12 cellular contexts compared by ENCODE assay signal in the genomic region with DNA sequence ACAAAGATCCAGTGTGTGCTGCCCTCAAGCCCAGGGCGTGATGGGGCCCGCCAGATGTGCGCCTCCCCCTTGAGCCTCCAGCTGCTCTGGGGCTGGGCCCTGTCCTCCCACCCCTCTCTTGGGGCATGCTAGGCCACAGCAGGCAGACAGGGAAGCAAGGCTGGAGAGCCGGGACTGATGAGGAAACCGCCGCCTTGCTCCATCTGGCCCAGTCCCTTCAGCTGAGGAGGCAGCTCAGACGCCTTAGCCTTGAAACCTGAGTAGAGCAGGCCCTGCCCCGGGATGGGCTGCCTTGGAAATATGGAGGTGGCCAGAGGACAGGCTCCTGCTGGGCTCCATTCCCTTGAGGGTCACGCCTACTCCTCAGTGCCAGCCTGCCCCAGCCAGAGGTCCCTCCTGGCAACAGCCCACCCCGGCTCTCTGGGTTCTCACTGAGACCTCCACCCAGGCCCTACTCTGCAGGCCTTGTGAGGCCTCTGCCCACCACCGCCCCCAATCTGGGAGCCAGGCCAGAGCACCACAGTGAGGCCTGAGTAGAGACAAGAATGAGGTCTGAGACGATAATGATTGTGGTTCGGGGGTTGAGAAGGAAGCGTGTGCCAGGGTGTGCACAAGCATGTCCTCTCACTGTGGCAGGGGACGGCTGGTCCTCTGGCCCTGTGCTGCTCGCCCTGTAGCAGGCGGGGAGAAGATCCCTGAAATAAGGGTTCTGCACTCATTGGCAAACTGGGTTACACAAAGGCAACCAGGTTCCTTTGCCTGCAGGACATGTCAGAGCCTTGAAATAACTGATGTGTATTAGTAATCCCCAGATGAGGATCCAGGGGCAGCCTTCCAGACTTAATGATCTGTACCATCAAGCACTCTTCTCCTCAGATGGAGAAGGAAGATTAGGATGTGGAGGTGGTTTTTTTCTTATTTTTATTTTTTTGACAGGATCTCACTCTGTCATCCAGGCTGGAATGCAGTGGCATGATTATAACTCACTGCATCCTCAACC. TPM values are rescaled to one million over a fixed set of nuclear protein-coding genes. Genes with fewer than 3 reads are reported as not detected.
DNase-seq lines count a peak whose midpoint lies in the region; FAIRE-seq and TF ChIP-seq lines count a peak whose summit lies in the region.
"Had no signal": no experiment of that assay in that cellular context is flagged by ENCODE, and none has a peak within 500 bp of the region (broad histone marks: within the 10 kb centered on the region; RNA-seq: fewer than 3 reads in every experiment).

No MANE protein-coding gene starts in this region.

- peak overlapping the region; percentile 90 for H3K27ac Mint-ChIP-seq in chondrocyte (ENCODE audit: unreplicated experiment)
- H3K27ac Mint-ChIP-seq: activated CD8-positive, alpha-beta T cell treated with anti-CD3 and anti-CD28 coated beads for 36 hours had no signal

- no peaks in the 10 kb centered on the region for H3K9me3 Mint-ChIP-seq in chondrocyte (ENCODE audit: low read depth)
- H3K9me3 Mint-ChIP-seq: activated CD8-positive, alpha-beta T cell treated with anti-CD3 and anti-CD28 coated beads for 36 hours; naive thymus-derived CD8-positive, alpha-beta T cell had no signal

- no peak for FAIRE-seq in HTR-8/SVneo (lab: Jason Lieb, UNC)

- H3K9me3 ChIP-seq in suprapubic skin = no peaks in the 10 kb centered on the region

- H3K27ac ChIP-seq in suprapubic skin = peak overlapping the region; percentile 48

- H3K4me3 Mint-ChIP-seq in chondrocyte (ENCODE audit: unreplicated experiment) = no peak overlapping the region
- H3K4me3 Mint-ChIP-seq: activated CD8-positive, alpha-beta T cell treated with anti-CD3 and anti-CD28 coated beads for 36 hours had no signal

- no peak for TF ChIP-seq POLR2A in suprapubic skin (IDR thresholded peaks at IDR 0.05)

- TF ChIP-seq RAD21 in Ishikawa (IDR thresholded peaks at IDR 0.05; ENCODE audit: low read depth) = no peak; the same call in 1 of the 2 replicates

- no peak for TF ChIP-seq CTCF in chondrocyte (IDR thresholded peaks at IDR 0.05)
- TF ChIP-seq CTCF in suprapubic skin (IDR thresholded peaks at IDR 0.05) = no peak

- H3K27me3 ChIP-seq in suprapubic skin = no peaks in the 10 kb centered on the region
- H3K27me3 ChIP-seq: cardiac muscle cell had no signal

- H3K4me3 ChIP-seq in suprapubic skin = no peak overlapping the region
- H3K4me3 ChIP-seq: cardiac muscle cell had no signal

- H3K4me1 Mint-ChIP-seq in chondrocyte (ENCODE audit: low read depth) = peaks cover 72% of the 10 kb centered on the region

- WGBS in suprapubic skin = 75% methylated on average over 16 of the region's 17 CpGs

- peaks cover 21% of the 10 kb centered on the region for H3K36me3 Mint-ChIP-seq in chondrocyte (ENCODE audit: low read depth)
- H3K36me3 Mint-ChIP-seq: naive thymus-derived CD8-positive, alpha-beta T cell had no signal

- DNase-seq in chondrocyte (ENCODE audit: low spot score) = no peak
- DNase-seq in medulla oblongata (ENCODE audit: extremely low spot score) = peak; percentile 81
- DNase-seq in suprapubic skin (ENCODE audit: low spot score in 2 of 2) = no peak
- DNase-seq in GDM1 (lab: John Stamatoyannopoulos, UW) = no peak
- no peak for DNase-seq in HTR-8/SVneo (ENCODE audit: insufficient read length, low spot score)
- no peak for DNase-seq in SIG-M5 treated with dmso at 0.1 percent for 504 hours (lab: John Stamatoyannopoulos, UW; ENCODE audit: unreplicated experiment)
- DNase-seq: activated CD8-positive, alpha-beta T cell treated with anti-CD3 and anti-CD28 coated beads for 36 hours; EL; naive thymus-derived CD8-positive, alpha-beta T cell; NCI-H1694 had no signal

- TF ChIP-seq EP300 in Ishikawa (IDR thresholded peaks at IDR 0.05; ENCODE audit: borderline replicate concordance) (peak; percentile 77; the same call in 1 of the 2 replicates), suprapubic skin (IDR thresholded peaks at IDR 0.05) (no peak)

- H3K27me3 Mint-ChIP-seq in chondrocyte (ENCODE audit: low read depth) = no peaks in the 10 kb centered on the region
- H3K27me3 Mint-ChIP-seq: activated CD8-positive, alpha-beta T cell treated with anti-CD3 and anti-CD28 coated beads for 36 hours; naive thymus-derived CD8-positive, alpha-beta T cell had no signal

- H3K36me3 ChIP-seq in suprapubic skin = peaks cover 18% of the 10 kb centered on the region

- peaks cover 28% of the 10 kb centered on the region for H3K4me1 ChIP-seq in suprapubic skin

TF ChIP-seq in Ishikawa, 13 proteins besides CTCF, POLR2A, EP300 and RAD21:
- TF ChIP-seq CREB1 (IDR thresholded peaks at IDR 0.05; ENCODE audit: low read depth) (no peak), YY1 (IDR thresholded peaks at IDR 0.05; ENCODE audit: low read depth) (peak; percentile 47; the same call in 1 of the 2 replicates), CEBPB (IDR thresholded peaks at IDR 0.05) (0 out of 2 replicates have a peak, but pooled peaks have one; percentile 34), ZBTB7A (IDR thresholded peaks at IDR 0.05; ENCODE audit: low read depth) (peak; percentile 66), TEAD4 (IDR thresholded peaks at IDR 0.05) (peak; percentile 34; the same call in 1 of the 2 replicates), EGR1 (IDR thresholded peaks at IDR 0.05) (peak; percentile 6; the same call in 1 of the 2 replicates), NFIC (IDR thresholded peaks at IDR 0.05) (peak; percentile 57), FOXM1 (IDR thresholded peaks at IDR 0.05; ENCODE audit: borderline replicate concordance, low read depth) (0 out of 2 replicates have a peak, but pooled peaks have one; percentile 43), TCF12 (IDR thresholded peaks at IDR 0.05; ENCODE audit: low read depth) (peak; percentile 75), TAF1 (IDR thresholded peaks at IDR 0.05; ENCODE audit: low read depth) (no peak)
- TF ChIP-seq, protein P1, sequence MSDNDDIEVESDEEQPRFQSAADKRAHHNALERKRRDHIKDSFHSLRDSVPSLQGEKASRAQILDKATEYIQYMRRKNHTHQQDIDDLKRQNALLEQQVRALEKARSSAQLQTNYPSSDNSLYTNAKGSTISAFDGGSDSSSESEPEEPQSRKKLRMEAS (IDR thresholded peaks at IDR 0.05) = peak; percentile 41; the same call in 1 of the 2 replicates
- TF ChIP-seq, protein P2, sequence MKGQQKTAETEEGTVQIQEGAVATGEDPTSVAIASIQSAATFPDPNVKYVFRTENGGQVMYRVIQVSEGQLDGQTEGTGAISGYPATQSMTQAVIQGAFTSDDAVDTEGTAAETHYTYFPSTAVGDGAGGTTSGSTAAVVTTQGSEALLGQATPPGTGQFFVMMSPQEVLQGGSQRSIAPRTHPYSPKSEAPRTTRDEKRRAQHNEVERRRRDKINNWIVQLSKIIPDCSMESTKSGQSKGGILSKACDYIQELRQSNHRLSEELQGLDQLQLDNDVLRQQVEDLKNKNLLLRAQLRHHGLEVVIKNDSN (IDR thresholded peaks at IDR 0.05) = no peak
- TF ChIP-seq, protein P3, sequence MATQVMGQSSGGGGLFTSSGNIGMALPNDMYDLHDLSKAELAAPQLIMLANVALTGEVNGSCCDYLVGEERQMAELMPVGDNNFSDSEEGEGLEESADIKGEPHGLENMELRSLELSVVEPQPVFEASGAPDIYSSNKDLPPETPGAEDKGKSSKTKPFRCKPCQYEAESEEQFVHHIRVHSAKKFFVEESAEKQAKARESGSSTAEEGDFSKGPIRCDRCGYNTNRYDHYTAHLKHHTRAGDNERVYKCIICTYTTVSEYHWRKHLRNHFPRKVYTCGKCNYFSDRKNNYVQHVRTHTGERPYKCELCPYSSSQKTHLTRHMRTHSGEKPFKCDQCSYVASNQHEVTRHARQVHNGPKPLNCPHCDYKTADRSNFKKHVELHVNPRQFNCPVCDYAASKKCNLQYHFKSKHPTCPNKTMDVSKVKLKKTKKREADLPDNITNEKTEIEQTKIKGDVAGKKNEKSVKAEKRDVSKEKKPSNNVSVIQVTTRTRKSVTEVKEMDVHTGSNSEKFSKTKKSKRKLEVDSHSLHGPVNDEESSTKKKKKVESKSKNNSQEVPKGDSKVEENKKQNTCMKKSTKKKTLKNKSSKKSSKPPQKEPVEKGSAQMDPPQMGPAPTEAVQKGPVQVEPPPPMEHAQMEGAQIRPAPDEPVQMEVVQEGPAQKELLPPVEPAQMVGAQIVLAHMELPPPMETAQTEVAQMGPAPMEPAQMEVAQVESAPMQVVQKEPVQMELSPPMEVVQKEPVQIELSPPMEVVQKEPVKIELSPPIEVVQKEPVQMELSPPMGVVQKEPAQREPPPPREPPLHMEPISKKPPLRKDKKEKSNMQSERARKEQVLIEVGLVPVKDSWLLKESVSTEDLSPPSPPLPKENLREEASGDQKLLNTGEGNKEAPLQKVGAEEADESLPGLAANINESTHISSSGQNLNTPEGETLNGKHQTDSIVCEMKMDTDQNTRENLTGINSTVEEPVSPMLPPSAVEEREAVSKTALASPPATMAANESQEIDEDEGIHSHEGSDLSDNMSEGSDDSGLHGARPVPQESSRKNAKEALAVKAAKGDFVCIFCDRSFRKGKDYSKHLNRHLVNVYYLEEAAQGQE (IDR thresholded peaks at IDR 0.05; ENCODE audit: low read depth) = no peak
TF ChIP-seq in Ishikawa: peak in this region for 9.

RNA-seq across cellular contexts. Expression of a gene that starts 30.9 kb away (rescaled TPM):
- 144 to 193 TPM (median 145 TPM) in 3 replicates for total RNA-seq in chondrocyte
- total RNA-seq in suprapubic skin = 10 to 100 TPM; 21.8 to 40.6 (median 30.1) TPM
